In the genomic region with DNA sequence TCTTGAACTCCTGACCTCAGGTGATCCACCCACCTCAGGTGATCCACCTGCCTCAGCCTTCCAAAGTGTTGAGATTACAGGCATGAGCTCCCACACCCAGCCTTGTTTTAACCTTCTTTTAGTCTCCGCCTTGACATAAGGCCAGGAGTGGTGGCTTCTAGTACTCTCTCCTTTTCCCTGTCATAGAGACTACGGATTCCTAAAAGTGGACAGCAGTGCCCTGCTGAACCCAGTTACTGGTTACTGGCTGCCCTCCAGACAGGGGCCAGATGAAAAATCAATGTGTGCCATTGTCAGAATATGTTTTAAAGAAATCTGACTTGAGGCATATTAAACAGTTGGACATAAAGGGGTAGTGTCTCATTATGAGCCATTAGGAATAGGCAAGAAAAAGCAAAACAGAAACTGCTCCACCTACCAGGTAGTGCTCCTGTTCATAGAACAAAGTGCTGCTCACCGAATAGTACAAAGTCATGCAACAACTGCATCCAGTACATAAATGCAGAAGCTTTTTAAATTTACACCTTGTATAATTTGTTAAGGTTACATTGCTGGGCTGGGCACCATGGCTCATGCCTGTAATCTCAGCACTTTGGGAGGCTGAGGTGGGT, we compare ENCODE assay signal across 22 cellular contexts. TPM values are rescaled to one million over a fixed set of nuclear protein-coding genes. Genes with fewer than 3 reads are reported as not detected.
DNase-seq lines count a peak whose midpoint lies in the region; ATAC-seq, FAIRE-seq and TF ChIP-seq lines count a peak whose summit lies in the region.
"Had no signal": no experiment of that assay in that cellular context is flagged by ENCODE, and none has a peak within 500 bp of the region (broad histone marks: within the 10 kb centered on the region; RNA-seq: fewer than 3 reads in every experiment).

No MANE protein-coding gene starts in this region.

- H3K9me3 ChIP-seq in right atrium auricular region: no peaks in the 10 kb centered on the region
- H3K9me3 ChIP-seq: HAP-1 had no signal

- peak overlapping the region; percentile 33 for H3K27ac Mint-ChIP-seq in activated T-cell treated with anti-CD3 and anti-CD28 coated beads, Interleukin-2, amount 50 U/mL, for 72 hours
- H3K27ac Mint-ChIP-seq in osteocyte (ENCODE audit: unreplicated experiment): no peak overlapping the region
- H3K27ac Mint-ChIP-seq: B cell; CD8-positive, alpha-beta T cell had no signal

- ATAC-seq in activated T-cell treated with anti-CD3 and anti-CD28 coated beads, Interleukin-2, amount 50 U/mL, for 72 hours (replicated peaks in 1 of 2): no peak
- ATAC-seq: CD8-positive, alpha-beta T cell had no signal

- peaks cover 7% of the 10 kb centered on the region for H3K27me3 Mint-ChIP-seq in activated T-cell treated with anti-CD3 and anti-CD28 coated beads, Interleukin-2, amount 50 U/mL, for 72 hours (ENCODE audit: low read depth)
- H3K27me3 Mint-ChIP-seq in osteocyte (ENCODE audit: unreplicated experiment): no peaks in the 10 kb centered on the region
- H3K27me3 Mint-ChIP-seq: B cell, IgD-negative memory B cell had no signal

- no peaks in the 10 kb centered on the region for H3K9me3 Mint-ChIP-seq in activated T-cell treated with anti-CD3 and anti-CD28 coated beads, Interleukin-2, amount 50 U/mL, for 72 hours
- no peaks in the 10 kb centered on the region for H3K9me3 Mint-ChIP-seq in osteocyte (ENCODE audit: unreplicated experiment)
- H3K9me3 Mint-ChIP-seq: CD8-positive, alpha-beta T cell; IgD-negative memory B cell had no signal

- H3K4me1 ChIP-seq in right atrium auricular region: no peaks in the 10 kb centered on the region
- H3K4me1 ChIP-seq: HAP-1 had no signal

- H3K27me3 ChIP-seq in right atrium auricular region: no peaks in the 10 kb centered on the region
- H3K27me3 ChIP-seq: BLaER1 treated with 17β-estradiol and CSF1 and Interleukin-3, amounts not matched to agents 10 nM and 100 nM had no signal

- H3K27ac ChIP-seq in right atrium auricular region: no peak overlapping the region
- H3K27ac ChIP-seq: BLaER1 treated with 17β-estradiol and CSF1 and Interleukin-3, amounts not matched to agents 10 nM and 100 nM; GM23248; HL-60 had no signal

- H3K36me3 Mint-ChIP-seq in activated T-cell treated with anti-CD3 and anti-CD28 coated beads, Interleukin-2, amount 50 U/mL, for 72 hours (ENCODE audit: insufficient read depth in 2 of 2): peaks cover 2 to 6% of the 10 kb centered on the region in 2 donors
- H3K36me3 Mint-ChIP-seq in osteocyte (ENCODE audit: unreplicated experiment): no peaks in the 10 kb centered on the region
- H3K36me3 Mint-ChIP-seq: IgD-negative memory B cell had no signal

- no peaks in the 10 kb centered on the region for H3K4me1 Mint-ChIP-seq in activated T-cell treated with anti-CD3 and anti-CD28 coated beads, Interleukin-2, amount 50 U/mL, for 72 hours (ENCODE audit: low read depth)
- H3K4me1 Mint-ChIP-seq in osteocyte (ENCODE audit: unreplicated experiment): no peaks in the 10 kb centered on the region

- TF ChIP-seq CTCF in osteocyte (IDR thresholded peaks at IDR 0.05) (no peak), right atrium auricular region (IDR thresholded peaks at IDR 0.05) (no peak)

- no peak overlapping the region for H3K4me3 Mint-ChIP-seq in activated T-cell treated with anti-CD3 and anti-CD28 coated beads, Interleukin-2, amount 50 U/mL, for 72 hours
- no peak overlapping the region for H3K4me3 Mint-ChIP-seq in osteocyte (ENCODE audit: unreplicated experiment)
- H3K4me3 Mint-ChIP-seq: B cell; CD8-positive, alpha-beta T cell; IgD-negative memory B cell had no signal

- no peaks in the 10 kb centered on the region for H3K36me3 ChIP-seq in right atrium auricular region

- peak; percentile 20 for FAIRE-seq in HTR-8/SVneo (lab: Jason Lieb, UNC)
- FAIRE-seq: GM12892, GM18507 had no signal

- no peak overlapping the region for H3K4me3 ChIP-seq in right atrium auricular region
- H3K4me3 ChIP-seq: BLaER1 treated with 17β-estradiol and CSF1 and Interleukin-3, amounts not matched to agents 10 nM and 100 nM; GM23248; HAP-1 had no signal

- no peak for DNase-seq in activated T-cell treated with anti-CD3 and anti-CD28 coated beads, Interleukin-2, amount 50 U/mL, for 72 hours
- DNase-seq in activated T-cell treated with anti-CD3 and anti-CD28 coated beads, Interleukin-2, amount 50 U/mL, for 48 hours: no peak
- DNase-seq in HTR-8/SVneo (ENCODE audit: insufficient read length, low spot score) (no peak), foreskin melanocyte (peak; percentile 33), osteocyte (ENCODE audit: extremely low spot score, unreplicated experiment) (peak; percentile 46), GF-D8 (lab: John Stamatoyannopoulos, UW) (no peak), NK-92 (lab: John Stamatoyannopoulos, UW; ENCODE audit: unreplicated experiment) (no peak), right atrium auricular region (ENCODE audit: low spot score) (no peak)
- DNase-seq: CD8-positive, alpha-beta T cell; COR-L47; DMS 273 treated with DMSO at 0.1 percent for 48 hours; DMS53; DND-41; EL; GM23248 had no signal

RNA-seq across cellular contexts. Expression of a gene that starts 32.1 kb away (rescaled TPM):
- 100 to 1,000 TPM; 197 to 235 TPM for total RNA-seq in activated T-cell treated with anti-CD3 and anti-CD28 coated beads, Interleukin-2, amount 50 U/mL, for 72 hours
- total RNA-seq in osteocyte: 28.1 and 35.1 TPM in 2 replicates
- 10 to 100 TPM in 1 of 2 donors, 1 to 10 TPM in 1; 7.5 to 17.6 TPM for total RNA-seq in right atrium auricular region

RNA-seq across cellular contexts. Expression of a gene that starts 47.8 kb away (rescaled TPM):
- 10 to 100 TPM; 25.0 to 34.6 TPM for total RNA-seq in activated T-cell treated with anti-CD3 and anti-CD28 coated beads, Interleukin-2, amount 50 U/mL, for 72 hours
- total RNA-seq in osteocyte (6.6 and 7.1 TPM in 2 replicates), right atrium auricular region (1 to 10 TPM; 3.4 to 3.7 TPM)

RNA-seq across cellular contexts. Expression of a gene that starts 48.1 kb away (rescaled TPM):
- total RNA-seq in activated T-cell treated with anti-CD3 and anti-CD28 coated beads, Interleukin-2, amount 50 U/mL, for 72 hours: 1 to 10 TPM; 4.0 to 4.5 TPM
- total RNA-seq in osteocyte: 1.6 and 2.4 TPM in 2 replicates
- total RNA-seq in right atrium auricular region: under 1 TPM in 1 of 2 donors, not detected in 1; 0.51 TPM

Comparison
In these comparisons a context has a peak if more than half of its experiments do, and no peak if none do; other contexts are left out.
1. DNase-seq: peak in foreskin melanocyte (single experiment) and osteocyte (single experiment); none in activated T-cell treated with anti-CD3 and anti-CD28 coated beads, Interleukin-2, amount 50 U/mL, for 72 hours (0 of 2), activated T-cell treated with anti-CD3 and anti-CD28 coated beads, Interleukin-2, amount 50 U/mL, for 48 hours (0 of 2), HTR-8/SVneo (single experiment), GF-D8 (single experiment), NK-92 (single experiment) and right atrium auricular region (single experiment).